In the genomic region with DNA sequence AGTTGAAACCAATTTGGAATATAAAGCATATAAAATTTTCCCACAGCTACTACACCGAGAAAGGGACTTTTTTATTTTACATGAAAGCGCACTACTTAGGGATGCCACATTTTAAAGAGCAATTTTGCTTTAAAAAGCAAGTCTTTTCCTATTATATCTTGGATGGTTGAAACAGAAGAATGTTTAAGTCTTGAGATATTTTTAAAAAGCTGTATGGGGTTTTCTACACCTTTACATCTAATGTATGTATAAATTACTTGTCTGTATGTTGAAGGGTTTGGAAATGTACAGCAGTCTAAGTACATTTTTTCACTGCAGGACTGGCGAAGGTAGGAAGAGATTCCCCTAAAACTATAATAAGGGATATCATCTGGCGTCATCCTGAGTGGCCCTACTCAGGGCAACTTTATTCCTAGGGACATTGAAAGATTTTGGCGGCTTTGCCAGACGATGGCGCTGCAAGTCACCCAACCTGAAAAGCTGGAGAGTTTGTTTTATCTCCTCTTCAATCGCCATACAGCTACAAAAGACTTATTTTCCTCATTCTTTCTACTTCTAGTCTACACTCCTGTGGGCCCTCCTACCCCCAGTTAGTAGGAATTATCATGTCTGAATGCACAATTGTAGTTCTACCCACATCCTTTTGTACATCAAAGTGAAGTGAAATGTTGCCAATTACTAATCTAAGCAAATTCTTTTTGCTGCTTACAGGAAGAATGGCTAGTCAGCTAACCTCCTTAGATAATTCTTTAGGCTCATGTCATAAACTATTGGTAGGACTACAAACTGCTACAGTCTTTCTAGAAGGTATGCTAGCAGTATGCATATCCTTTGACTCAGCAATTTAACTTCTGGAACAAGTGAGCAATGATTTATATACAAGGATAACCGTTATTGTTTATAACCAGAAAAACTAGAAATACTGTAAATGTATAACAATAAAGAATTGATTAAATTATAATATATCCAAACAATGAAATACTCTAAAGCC, we compare ENCODE assay signal across 8 cellular contexts. TPM values are rescaled to one million over a fixed set of nuclear protein-coding genes. Genes with fewer than 3 reads are reported as not detected.
DNase-seq lines count a peak whose midpoint lies in the region; ATAC-seq and TF ChIP-seq lines count a peak whose summit lies in the region.

No MANE protein-coding gene starts in this region.

- peak; percentile 61 for DNase-seq in Calu3
- peak; percentile 56 for DNase-seq in activated T-cell treated with anti-CD3 and anti-CD28 coated beads for 24 hours (ENCODE audit: low read depth)
- peak; percentile 84 to 88 for DNase-seq in erythroblast (lab: John Stamatoyannopoulos, UW)

- H3K9me3 ChIP-seq in HUES6 (ENCODE audit: control insufficient read depth, insufficient read depth, low read depth, low read length) (no peaks in the 10 kb centered on the region), OCI-LY3 (ENCODE audit: insufficient read depth, low read length) (no peaks in the 10 kb centered on the region), mucosa of rectum (ENCODE audit: control insufficient read depth in 2 of 2, low read length in 2 of 2) (no peaks in the 10 kb centered on the region)

- peaks cover 13% of the 10 kb centered on the region for H3K4me1 ChIP-seq in HUES6 (ENCODE audit: control insufficient read depth, insufficient read depth, low read length)
- H3K4me1 ChIP-seq in OCI-LY3 (ENCODE audit: low read length) = peaks cover 17% of the 10 kb centered on the region
- peaks cover 4 to 22% of the 10 kb centered on the region in 2 donors for H3K4me1 ChIP-seq in mucosa of rectum (ENCODE audit: control insufficient read depth in 2 of 2, insufficient read depth in 2 of 2, low read length in 2 of 2)

- peak; percentile 48 for ATAC-seq in GM21447 (IDR thresholded peaks at IDR 0.05; ENCODE audit: unreplicated experiment)
- peak; percentile 45 for ATAC-seq in stimulated activated memory B cell treated with anti-CD40 and anti-IgM and Interleukin-4, amounts not matched to agents 10 μg/mL and 1 μg/mL and 100 μg/mL, for 72 hours

- peaks cover 14% of the 10 kb centered on the region for H3K79me2 ChIP-seq in OCI-LY3 (ENCODE audit: low read length)

- no peak for TF ChIP-seq POLR2A in erythroblast (IDR thresholded peaks at IDR 0.05; ENCODE audit: low read length)

- H3K9me3 Mint-ChIP-seq in Calu3 (ENCODE audit: low read depth, unreplicated experiment) = no peaks in the 10 kb centered on the region
- H3K9me3 Mint-ChIP-seq in stimulated activated memory B cell treated with anti-CD40 and anti-IgM and Interleukin-4, amounts not matched to agents 10 μg/mL and 1 μg/mL and 100 μg/mL, for 72 hours = no peaks in the 10 kb centered on the region

- no peaks in the 10 kb centered on the region for H3K27me3 Mint-ChIP-seq in Calu3 (ENCODE audit: unreplicated experiment)
- no peaks in the 10 kb centered on the region for H3K27me3 Mint-ChIP-seq in stimulated activated memory B cell treated with anti-CD40 and anti-IgM and Interleukin-4, amounts not matched to agents 10 μg/mL and 1 μg/mL and 100 μg/mL, for 72 hours

- H3K4me3 ChIP-seq in HUES6 (ENCODE audit: low read depth, low read length) = peak overlapping the region; percentile 89
- peak overlapping the region; percentile 84 for H3K4me3 ChIP-seq in OCI-LY3 (ENCODE audit: low read length)
- H3K4me3 ChIP-seq in mucosa of rectum (ENCODE audit: low read length in 2 of 2) = peak overlapping the region; percentile 88 to 90

- H3K9ac ChIP-seq in HUES6 (ENCODE audit: low read length) (peak overlapping the region; percentile 48), OCI-LY3 (ENCODE audit: low read length) (peak overlapping the region; percentile 69), mucosa of rectum (ENCODE audit: low read depth in 1 of 2, low read length in 2 of 2) (peak overlapping the region; percentile 27 to 50)

- CTCF ChIA-PET in Calu3 (lab: Charles Lee) = interaction anchor here (0.7 to 1.3 kb wide), 7 partner anchors 19 to 432 kb away, joined by 3 to 5 read pairs (median 3); no protein-coding TSS in a partner anchor

- peaks cover 7% of the 10 kb centered on the region for H3K4me1 Mint-ChIP-seq in Calu3 (ENCODE audit: low read depth, unreplicated experiment)
- H3K4me1 Mint-ChIP-seq in stimulated activated memory B cell treated with anti-CD40 and anti-IgM and Interleukin-4, amounts not matched to agents 10 μg/mL and 1 μg/mL and 100 μg/mL, for 72 hours = peaks cover 21% of the 10 kb centered on the region

- H3K4me3 Mint-ChIP-seq in Calu3 (ENCODE audit: low read depth, unreplicated experiment) = peak overlapping the region; percentile 94
- H3K4me3 Mint-ChIP-seq in stimulated activated memory B cell treated with anti-CD40 and anti-IgM and Interleukin-4, amounts not matched to agents 10 μg/mL and 1 μg/mL and 100 μg/mL, for 72 hours = peak overlapping the region; percentile 92

- peak overlapping the region; percentile 95 for H3K27ac Mint-ChIP-seq in Calu3 (ENCODE audit: unreplicated experiment)
- H3K27ac Mint-ChIP-seq in stimulated activated memory B cell treated with anti-CD40 and anti-IgM and Interleukin-4, amounts not matched to agents 10 μg/mL and 1 μg/mL and 100 μg/mL, for 72 hours = peak overlapping the region; percentile 92

- peak; percentile 29 for TF ChIP-seq CTCF in Calu3 (IDR thresholded peaks at IDR 0.05; ENCODE audit: unreplicated experiment)
- peak; percentile 93 for TF ChIP-seq CTCF in OCI-LY3 (IDR thresholded peaks at IDR 0.05; ENCODE audit: low read depth, low read length)

- H3K36me3 Mint-ChIP-seq in Calu3 (ENCODE audit: insufficient read depth, unreplicated experiment) = peaks cover 11% of the 10 kb centered on the region
- H3K36me3 Mint-ChIP-seq in stimulated activated memory B cell treated with anti-CD40 and anti-IgM and Interleukin-4, amounts not matched to agents 10 μg/mL and 1 μg/mL and 100 μg/mL, for 72 hours = no peaks in the 10 kb centered on the region

- intact Hi-C loops in Calu3 (cut with micrococcal nuclease; ENCODE audit: unreplicated experiment) = loop anchor here (5.0 to 10.0 kb wide), 2 partner anchors 112 to 434 kb away; no protein-coding TSS in a partner anchor

- H2AFZ ChIP-seq in OCI-LY3 (ENCODE audit: low read depth, low read length) = peak overlapping the region; percentile 100

- H4K20me1 ChIP-seq in OCI-LY3 (ENCODE audit: insufficient read depth, low read length) = no peaks in the 10 kb centered on the region

- H3K4me2 ChIP-seq in OCI-LY3 (ENCODE audit: low read length) = peak overlapping the region; percentile 97

- BruUV-seq in Calu3 (replicated peaks; lab: Mats Ljungman, UMichigan) = TSS peak; percentile 41

- H3K27me3 ChIP-seq in HUES6 (ENCODE audit: control insufficient read depth, insufficient read depth, low read length) = no peaks in the 10 kb centered on the region
- H3K27me3 ChIP-seq in OCI-LY3 (ENCODE audit: low read depth, low read length) = no peaks in the 10 kb centered on the region
- no peaks in the 10 kb centered on the region for H3K27me3 ChIP-seq in mucosa of rectum (ENCODE audit: control insufficient read depth in 2 of 2, insufficient read depth in 2 of 2, low read length in 2 of 2)

- no peak overlapping the region; the same call in 1 of the 2 replicates for H3K27ac ChIP-seq in HUES6 (ENCODE audit: low read depth, low read length)
- peak overlapping the region; percentile 43 for H3K27ac ChIP-seq in OCI-LY3 (ENCODE audit: low read length)
- H3K27ac ChIP-seq in mucosa of rectum (ENCODE audit: low read depth in 2 of 2, low read length in 2 of 2) = peak overlapping the region; percentile 96 to 98

- peaks cover 3% of the 10 kb centered on the region for H3K36me3 ChIP-seq in HUES6 (ENCODE audit: control insufficient read depth, insufficient read depth, low read length)
- no peaks in the 10 kb centered on the region for H3K36me3 ChIP-seq in OCI-LY3 (replicated peaks; ENCODE audit: low read depth, low read length)
- no peaks in the 10 kb centered on the region for H3K36me3 ChIP-seq in mucosa of rectum (ENCODE audit: control insufficient read depth in 2 of 2, insufficient read depth in 2 of 2, low read length in 2 of 2)

RNA-seq across cellular contexts. Expression of a gene that starts 0.8 kb away (rescaled TPM):
- total RNA-seq in Calu3 (2022) = 5.8 and 6.0 TPM in 2 replicates

RNA-seq across cellular contexts. Expression of a gene that starts 7.2 kb away (rescaled TPM):
- total RNA-seq in Calu3 (2022) = 55.7 and 57.8 TPM in 2 replicates
